ENCODE assay signal across 20 cellular contexts in genomic region chr5:96645096-96645495, GRCh38.
"Had no signal": no experiment of that assay in that cellular context is flagged by ENCODE, and none has a peak within 500 bp of the region (broad histone marks: within the 10 kb centered on the region; RNA-seq: fewer than 3 reads in every experiment).

No MANE protein-coding gene starts in this region.

- H3K36me3 Mint-ChIP-seq: natural killer cell; stimulated activated effector memory CD8-positive, alpha-beta T cell treated with anti-CD3 and anti-CD28 coated beads, Interleukin-12 subunit alpha, Interleukin-12 subunit beta, amount 100 ng/mL, for 72 hours had no signal

- H3K27me3 Mint-ChIP-seq: effector memory CD8-positive, alpha-beta T cell had no signal

- H3K27me3 ChIP-seq: gastroesophageal sphincter, heart left ventricle, ovary, right lobe of liver, tibial nerve had no signal

- H3K4me3 ChIP-seq: gastroesophageal sphincter, heart left ventricle, lower lobe of right lung, ovary, right lobe of liver, thoracic aorta, tibial nerve had no signal

- H3K4me1 Mint-ChIP-seq: natural killer cell had no signal

- H3K9me3 Mint-ChIP-seq: effector memory CD8-positive, alpha-beta T cell; natural killer cell; stimulated activated effector memory CD8-positive, alpha-beta T cell treated with anti-CD3 and anti-CD28 coated beads, Interleukin-12 subunit alpha, Interleukin-12 subunit beta, amount 100 ng/mL, for 72 hours; stimulated activated naive CD8-positive, alpha-beta T cell treated with anti-CD3 and anti-CD28 coated beads, Interleukin-15, Interleukin-2, amounts not matched to agents 100 ng/mL and 50 ng/mL, for 24 hours had no signal

- H3K36me3 ChIP-seq: gastroesophageal sphincter, heart left ventricle, lower lobe of right lung, ovary, right lobe of liver, thoracic aorta, tibial nerve had no signal

- H3K9me3 ChIP-seq: gastroesophageal sphincter, heart left ventricle, lower lobe of right lung, ovary, right lobe of liver, thoracic aorta, tibial nerve had no signal

- DNase-seq: cerebellar nuclear complex; cortex of kidney; effector memory CD8-positive, alpha-beta T cell; foreskin fibroblast; heart left ventricle; hippocampal formation; left ventricle myocardium superior; lower lobe of right lung; natural killer cell; occipital lobe; ovary; retina; right lobe of liver; stimulated activated CD4-positive, alpha-beta T cell treated with anti-CD3 and anti-CD28 coated beads, Interleukin-2, amount 100 ng/mL, for 24 hours; stimulated activated CD4-positive, alpha-beta T cell treated with anti-CD3 and anti-CD28 coated beads, Interleukin-4, amount 100 ng/mL, for 24 hours had no signal

- H3K27ac Mint-ChIP-seq: effector memory CD8-positive, alpha-beta T cell; natural killer cell; stimulated activated effector memory CD8-positive, alpha-beta T cell treated with anti-CD3 and anti-CD28 coated beads, Interleukin-12 subunit alpha, Interleukin-12 subunit beta, amount 100 ng/mL, for 72 hours; stimulated activated naive CD8-positive, alpha-beta T cell treated with anti-CD3 and anti-CD28 coated beads, Interleukin-15, Interleukin-2, amounts not matched to agents 100 ng/mL and 50 ng/mL, for 24 hours had no signal

- ATAC-seq: effector memory CD8-positive, alpha-beta T cell; gastroesophageal sphincter; heart left ventricle; left ventricle myocardium superior; lower lobe of right lung; natural killer cell; right lobe of liver; stimulated activated effector memory CD8-positive, alpha-beta T cell treated with anti-CD3 and anti-CD28 coated beads, Interleukin-12 subunit alpha, Interleukin-12 subunit beta, amount 100 ng/mL, for 72 hours had no signal

- H3K4me3 Mint-ChIP-seq: effector memory CD8-positive, alpha-beta T cell; natural killer cell; stimulated activated effector memory CD8-positive, alpha-beta T cell treated with anti-CD3 and anti-CD28 coated beads, Interleukin-12 subunit alpha, Interleukin-12 subunit beta, amount 100 ng/mL, for 72 hours; stimulated activated naive CD8-positive, alpha-beta T cell treated with anti-CD3 and anti-CD28 coated beads, Interleukin-15, Interleukin-2, amounts not matched to agents 100 ng/mL and 50 ng/mL, for 24 hours had no signal

- H3K27ac ChIP-seq: gastroesophageal sphincter, heart left ventricle, lower lobe of right lung, ovary, right lobe of liver, thoracic aorta, tibial nerve had no signal
